In the genomic region with DNA sequence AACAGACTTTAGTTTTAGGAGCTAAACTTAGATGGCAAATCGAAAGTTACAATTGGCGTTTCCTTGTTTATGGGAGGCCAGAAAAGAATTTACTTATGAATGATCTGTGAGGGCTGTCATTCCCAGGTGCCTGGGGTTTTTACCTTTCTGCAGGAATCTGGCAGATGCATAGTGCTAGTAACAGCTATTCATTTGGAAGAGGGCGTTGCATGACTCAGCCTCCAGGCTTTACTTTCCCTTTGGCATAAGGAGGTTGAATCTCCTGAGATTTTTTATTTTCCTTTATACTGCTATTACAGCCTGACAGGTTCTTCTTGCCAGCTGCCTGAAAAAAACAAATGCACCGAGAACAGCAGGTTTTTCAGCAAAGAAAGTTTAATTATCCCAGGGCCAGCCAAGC, we compare ENCODE assay signal across 16 cellular contexts. TPM values are rescaled to one million over a fixed set of nuclear protein-coding genes. Genes with fewer than 3 reads are reported as not detected.
DNase-seq lines count a peak whose midpoint lies in the region; ATAC-seq and TF ChIP-seq lines count a peak whose summit lies in the region.
"Had no signal": no experiment of that assay in that cellular context is flagged by ENCODE, and none has a peak within 500 bp of the region (broad histone marks: within the 10 kb centered on the region; RNA-seq: fewer than 3 reads in every experiment).

No MANE protein-coding gene starts in this region.

- peak overlapping the region; percentile 40; the same call in 1 of the 2 replicates for H3K4me3 Mint-ChIP-seq in HFFc6
- H3K4me3 Mint-ChIP-seq: activated naive CD8-positive, alpha-beta T cell treated with anti-CD3 and anti-CD28 coated beads for 36 hours; CD8-positive, alpha-beta memory T cell had no signal

- H3K27ac Mint-ChIP-seq in HFFc6, result no peak overlapping the region
- H3K27ac Mint-ChIP-seq: activated naive CD8-positive, alpha-beta T cell treated with anti-CD3 and anti-CD28 coated beads for 36 hours; CD8-positive, alpha-beta memory T cell had no signal

- DNase-seq in HFFc6 (no peak), RPMI7951 (ENCODE audit: low read depth) (peak; percentile 20), kidney tubule cell (ENCODE audit: low spot score) (peak; percentile 32), foreskin melanocyte (no peak), HCEC 1CT (no peak)
- DNase-seq: activated naive CD8-positive, alpha-beta T cell treated with anti-CD3 and anti-CD28 coated beads for 36 hours; body of pancreas; CD8-positive, alpha-beta memory T cell; heart right ventricle; NCI-H82; Peyer's patch; stimulated activated naive CD4-positive, alpha-beta T cell; thyroid gland had no signal

- peaks cover 7% of the 10 kb centered on the region for H3K27me3 Mint-ChIP-seq in HFFc6 (ENCODE audit: insufficient read depth)

- peaks cover 8% of the 10 kb centered on the region; the same call in 1 of the 2 replicates for H3K4me1 Mint-ChIP-seq in HFFc6 (ENCODE audit: low read depth)
- H3K4me1 Mint-ChIP-seq: activated naive CD8-positive, alpha-beta T cell treated with anti-CD3 and anti-CD28 coated beads for 36 hours; CD8-positive, alpha-beta memory T cell had no signal

- ATAC-seq in esophagus mucosa (peak; percentile 70), GM19452 (IDR thresholded peaks at IDR 0.05; ENCODE audit: unreplicated experiment) (no peak)
- ATAC-seq: body of pancreas, heart right ventricle had no signal

- no peak for TF ChIP-seq CTCF in HFFc6 (IDR thresholded peaks at IDR 0.05)

- H3K36me3 Mint-ChIP-seq in HFFc6 (ENCODE audit: low read depth), result no peaks in the 10 kb centered on the region
- H3K36me3 Mint-ChIP-seq: activated naive CD8-positive, alpha-beta T cell treated with anti-CD3 and anti-CD28 coated beads for 36 hours had no signal

- H3K9me3 Mint-ChIP-seq in HFFc6, result no peaks in the 10 kb centered on the region
- H3K9me3 Mint-ChIP-seq: activated naive CD8-positive, alpha-beta T cell treated with anti-CD3 and anti-CD28 coated beads for 36 hours; CD8-positive, alpha-beta memory T cell had no signal

RNA-seq across cellular contexts. Expression of gene CARD6, which starts 30.0 kb away (rescaled TPM):
- total RNA-seq in HFFc6 (2021; fragmentation: NEBNext Ultra II Directional; extraction: Animal tissue kit (Norgen Biotek cat#: 25700)), result 1 to 10 TPM; 1.4 to 3.7 (median 3.4) TPM
- total RNA-seq in RPMI7951 (2014; rRNA removed; shearing (Covaris generic)), result 2.5 and 4.3 TPM in 2 replicates
- total RNA-seq in esophagus mucosa, result 15.9 TPM

RNA-seq across cellular contexts. Expression of gene RPL37, which starts 36.2 kb away (rescaled TPM):
- total RNA-seq in HFFc6 (2021; fragmentation: NEBNext Ultra II Directional; extraction: Animal tissue kit (Norgen Biotek cat#: 25700)), result 1,000 to 10,000 TPM in 4 of 6 experiments, 100 to 1,000 TPM in 2; 854 to 1,142 (median 1,034) TPM
- total RNA-seq in RPMI7951 (2014; rRNA removed; shearing (Covaris generic)), result 122 and 565 TPM in 2 replicates
- total RNA-seq in esophagus mucosa, result 1,416 TPM

RNA-seq across cellular contexts. Expression of gene C7, which starts 38.1 kb away (rescaled TPM):
- under 1 TPM in 2 of 6 experiments, not detected in 4; 0.05 to 0.40 TPM for total RNA-seq in HFFc6 (2021; fragmentation: NEBNext Ultra II Directional; extraction: Animal tissue kit (Norgen Biotek cat#: 25700))
- total RNA-seq in RPMI7951 (2014; rRNA removed; shearing (Covaris generic)), result not detected in 2 replicates
- 8.4 TPM for total RNA-seq in esophagus mucosa
- total RNA-seq: activated naive CD8-positive, alpha-beta T cell treated with anti-CD3 and anti-CD28 coated beads for 36 hours; CD8-positive, alpha-beta memory T cell; epithelial cell of proximal tubule had no signal

Comparison
In these comparisons a context has a peak if more than half of its experiments do, and no peak if none do; other contexts are left out.
1. DNase-seq: peak in RPMI7951 (single experiment) and kidney tubule cell (single experiment); none in HFFc6 (single experiment), foreskin melanocyte (single experiment) and HCEC 1CT (single experiment).